Comparison of ENCODE assay signal across 18 cellular contexts in genomic region chr3:196677353-196677752, GRCh38.
"Had no signal": no experiment of that assay in that cellular context is flagged by ENCODE, and none has a peak within 500 bp of the region (broad histone marks: within the 10 kb centered on the region; RNA-seq: fewer than 3 reads in every experiment).

No MANE protein-coding gene starts in this region.

- H3K27me3 ChIP-seq: dorsolateral prefrontal cortex, heart left ventricle, ovary, right atrium auricular region, sigmoid colon, uterus had no signal

- ATAC-seq: esophagus mucosa, heart left ventricle, natural killer cell had no signal

- H3K4me1 Mint-ChIP-seq: mesothelial cell of epicardium, neural crest cell had no signal

- H3K36me3 ChIP-seq: heart left ventricle, ovary, right atrium auricular region, sigmoid colon, uterus had no signal

- H3K4me1 ChIP-seq: right atrium auricular region, sigmoid colon, uterus had no signal

- H3K9me3 Mint-ChIP-seq: natural killer cell, neural crest cell had no signal

- H3K27ac ChIP-seq: coronary artery, dorsolateral prefrontal cortex, heart left ventricle, ovary, right atrium auricular region, sigmoid colon, skin epidermis, uterus had no signal

- DNase-seq: dorsolateral prefrontal cortex; effector CD8-positive, alpha-beta T cell; heart left ventricle; hypothalamus; kidney glomerular epithelial cell; natural killer cell; nucleus accumbens; ovary; sigmoid colon; stimulated activated naive CD4-positive, alpha-beta T cell treated with Interleukin-2 at 50 U/mL for 16 hours; trophoblast cell; uterus had no signal

- H3K36me3 Mint-ChIP-seq: mesothelial cell of epicardium, natural killer cell had no signal

- H3K4me3 Mint-ChIP-seq: mesothelial cell of epicardium, natural killer cell, neural crest cell had no signal

- H3K27ac Mint-ChIP-seq: mesothelial cell of epicardium, natural killer cell had no signal

- H3K4me3 ChIP-seq: coronary artery, dorsolateral prefrontal cortex, heart left ventricle, ovary, right atrium auricular region, sigmoid colon, skin epidermis, uterus had no signal

- H3K9me3 ChIP-seq: heart left ventricle, ovary, right atrium auricular region, sigmoid colon, uterus had no signal
